Comparison of ENCODE assay signal across 8 cellular contexts in the genomic region with DNA sequence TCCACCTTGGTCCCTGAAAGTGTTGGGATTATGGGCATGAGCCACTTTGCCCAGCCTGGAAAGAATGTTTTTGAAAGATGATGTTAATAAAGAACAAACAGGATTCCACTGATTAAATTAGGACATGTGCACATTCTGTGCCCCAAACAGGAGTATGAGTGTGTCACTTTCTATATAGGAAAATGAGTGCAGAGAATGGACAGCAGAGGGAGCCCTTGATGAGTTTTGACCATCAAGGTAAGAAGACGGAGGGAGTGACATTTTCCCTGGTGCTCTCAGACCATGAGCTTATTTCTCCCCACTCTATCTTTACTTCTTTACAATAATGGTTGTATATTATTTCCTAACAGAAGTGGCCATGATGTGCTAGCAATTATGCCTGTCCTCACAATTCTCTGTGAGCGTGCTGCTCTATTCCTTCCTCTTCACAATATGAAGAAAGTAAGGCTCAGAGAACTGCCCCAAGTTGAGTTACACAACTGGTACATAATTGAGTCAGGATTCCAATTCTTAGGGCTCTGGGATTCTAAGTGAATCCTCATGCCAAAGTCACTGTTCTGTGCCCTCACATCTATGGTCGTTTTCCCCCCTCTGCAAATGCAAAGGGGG. TPM values are rescaled to one million over a fixed set of nuclear protein-coding genes. Genes with fewer than 3 reads are reported as not detected.
DNase-seq lines count a peak whose midpoint lies in the region; ATAC-seq and TF ChIP-seq lines count a peak whose summit lies in the region.

No MANE protein-coding gene starts in this region.

- H3K4me1 Mint-ChIP-seq in activated T-helper 2 cell treated with anti-CD3 and anti-CD28 coated beads, Interferon-gamma antibody, Interleukin-2, Interleukin-4, amounts not matched to agents 10 μg/mL and 5 μg/mL and 100 μg/mL, durations not matched to agents 14 hours and 24 hours and 36 hours (ENCODE audit: low read depth): no peaks in the 10 kb centered on the region

- H3K36me3 ChIP-seq in gastroesophageal sphincter: no peaks in the 10 kb centered on the region

- no peak overlapping the region for H3K4me3 ChIP-seq in gastroesophageal sphincter

- TF ChIP-seq CTCF in gastroesophageal sphincter (IDR thresholded peaks at IDR 0.05): peak; percentile 78 to 90 (median 86)
- peak in 1 of 3 donors; percentile 54 for TF ChIP-seq CTCF in omental fat pad (IDR thresholded peaks at IDR 0.05)

- WGBS in gastroesophageal sphincter (ENCODE audit: low coverage in 1 of 2), 2 donors: 43 to 50% methylated on average over 2 of the region's 3 CpGs

- peak overlapping the region in 1 of 4 donors; percentile 26 for H3K27ac ChIP-seq in gastroesophageal sphincter

- intact Hi-C loops in activated T-helper 2 cell treated with anti-CD3 and anti-CD28 coated beads, Interferon-gamma antibody, Interleukin-2, Interleukin-4, amounts not matched to agents 10 μg/mL and 5 μg/mL and 100 μg/mL, durations not matched to agents 14 hours and 24 hours and 36 hours (cut with micrococcal nuclease): loop anchor here (1.0 to 5.0 kb wide), 2 partner anchors 147 to 1193 kb away; no protein-coding TSS in a partner anchor
- intact Hi-C loops in posterior vena cava (cut with DNase I): no loop called here

- no peaks in the 10 kb centered on the region for H3K27me3 Mint-ChIP-seq in activated T-helper 2 cell treated with anti-CD3 and anti-CD28 coated beads, Interferon-gamma antibody, Interleukin-2, Interleukin-4, amounts not matched to agents 10 μg/mL and 5 μg/mL and 100 μg/mL, durations not matched to agents 14 hours and 24 hours and 36 hours (ENCODE audit: low read depth)

- H3K27me3 ChIP-seq in gastroesophageal sphincter: no peaks in the 10 kb centered on the region

- no peaks in the 10 kb centered on the region for H3K9me3 ChIP-seq in gastroesophageal sphincter

- peak; percentile 60 for ATAC-seq in GM18907 (IDR thresholded peaks at IDR 0.05; ENCODE audit: unreplicated experiment)
- peak; percentile 79 for ATAC-seq in gastroesophageal sphincter
- peak; percentile 65 for ATAC-seq in omental fat pad (ENCODE audit: low FRiP score)

- no peak overlapping the region for H3K27ac Mint-ChIP-seq in activated T-helper 2 cell treated with anti-CD3 and anti-CD28 coated beads, Interferon-gamma antibody, Interleukin-2, Interleukin-4, amounts not matched to agents 10 μg/mL and 5 μg/mL and 100 μg/mL, durations not matched to agents 14 hours and 24 hours and 36 hours

- TF ChIP-seq POLR2A in gastroesophageal sphincter (IDR thresholded peaks at IDR 0.05): no peak

- no peak overlapping the region for H3K4me3 Mint-ChIP-seq in activated T-helper 2 cell treated with anti-CD3 and anti-CD28 coated beads, Interferon-gamma antibody, Interleukin-2, Interleukin-4, amounts not matched to agents 10 μg/mL and 5 μg/mL and 100 μg/mL, durations not matched to agents 14 hours and 24 hours and 36 hours (ENCODE audit: low read depth)

- TF ChIP-seq EP300 in gastroesophageal sphincter (IDR thresholded peaks at IDR 0.05): no peak

- H3K9me3 Mint-ChIP-seq in activated T-helper 2 cell treated with anti-CD3 and anti-CD28 coated beads, Interferon-gamma antibody, Interleukin-2, Interleukin-4, amounts not matched to agents 10 μg/mL and 5 μg/mL and 100 μg/mL, durations not matched to agents 14 hours and 24 hours and 36 hours: no peaks in the 10 kb centered on the region

- H3K36me3 Mint-ChIP-seq in activated T-helper 2 cell treated with anti-CD3 and anti-CD28 coated beads, Interferon-gamma antibody, Interleukin-2, Interleukin-4, amounts not matched to agents 10 μg/mL and 5 μg/mL and 100 μg/mL, durations not matched to agents 14 hours and 24 hours and 36 hours (ENCODE audit: low read depth): no peaks in the 10 kb centered on the region

- DNase-seq in CD1c-positive myeloid dendritic cell (ENCODE audit: extremely low spot score) (peak; percentile 72), HuH-7 (ENCODE audit: low spot score) (peak; percentile 43), NOMO-1 (lab: John Stamatoyannopoulos, UW; ENCODE audit: unreplicated experiment in 2 of 2) (peak; percentile 53 to 56), omental fat pad (ENCODE audit: low spot score) (peak; percentile 42), posterior vena cava (ENCODE audit: low spot score) (no peak)
- peak; percentile 32 for DNase-seq in activated T-helper 2 cell treated with anti-CD3 and anti-CD28 coated beads, Interferon-gamma antibody, Interleukin-2, Interleukin-4, amounts not matched to agents 10 μg/mL and 5 μg/mL and 100 μg/mL, durations not matched to agents 14 hours and 24 hours and 36 hours (ENCODE audit: low spot score)

- peaks cover 3 to 29% (median 4%) of the 10 kb centered on the region in 3 donors for H3K4me1 ChIP-seq in gastroesophageal sphincter

RNA-seq across cellular contexts. Expression of gene RPL37A, which starts 20.6 kb away (rescaled TPM):
- 3,117 and 3,296 TPM in 2 replicates for total RNA-seq in activated T-helper 2 cell treated with anti-CD3 and anti-CD28 coated beads, Interferon-gamma antibody, Interleukin-2, Interleukin-4, amounts not matched to agents 10 μg/mL and 5 μg/mL and 100 μg/mL, durations not matched to agents 14 hours and 24 hours and 36 hours
- total RNA-seq in gastroesophageal sphincter (1,000 to 10,000 TPM; 1,140 to 1,987 (median 1,653) TPM), omental fat pad (1,000 to 10,000 TPM; 1,064 to 1,421 (median 1,319) TPM), posterior vena cava (1,000 to 10,000 TPM; 1,771 to 1,914 TPM)
